In the genomic region with DNA sequence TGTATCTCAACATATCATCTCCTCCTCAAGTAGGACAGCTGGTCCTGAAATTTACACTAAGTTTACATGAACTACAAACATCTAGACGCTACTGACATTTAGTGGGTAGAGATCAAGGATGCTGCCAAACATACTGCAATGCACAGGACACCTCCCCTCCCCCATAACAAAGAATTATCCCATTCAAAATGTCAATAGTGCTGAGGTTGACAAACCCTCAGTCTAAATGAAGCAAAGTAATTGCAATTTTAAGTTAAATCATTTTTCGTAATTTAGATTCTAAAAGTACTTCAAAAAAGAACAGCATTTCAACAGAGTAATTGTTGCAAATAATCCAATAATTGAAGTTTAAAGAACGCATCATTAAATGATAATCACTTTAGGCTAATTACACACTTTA, we compare ENCODE assay signal across 8 cellular contexts. TPM values are rescaled to one million over a fixed set of nuclear protein-coding genes. Genes with fewer than 3 reads are reported as not detected.
DNase-seq lines count a peak whose midpoint lies in the region; ATAC-seq and TF ChIP-seq lines count a peak whose summit lies in the region.

No MANE protein-coding gene starts in this region.

- no peak overlapping the region for H3K18ac ChIP-seq in IMR-90 (ENCODE audit: low read depth, low read length)

- CTCF ChIA-PET in IMR-90 (lab: Yijun Ruan, JAX): no interaction called here

- H3K36me3 ChIP-seq in IMR-90 (ENCODE audit: control insufficient read depth, insufficient read depth, low read length) (peaks cover 9% of the 10 kb centered on the region), muscle layer of colon (ENCODE audit: insufficient read depth, low read length) (peaks cover 4% of the 10 kb centered on the region)

- H2AK5ac ChIP-seq in IMR-90 (ENCODE audit: low read depth, low read length): no peak overlapping the region

- H4K5ac ChIP-seq in IMR-90 (ENCODE audit: low read depth, low read length): no peak overlapping the region

- H3K27ac ChIP-seq in IMR-90 (ENCODE audit: insufficient read depth, low read length) (no peak overlapping the region; the same call in 1 of the 2 replicates), muscle layer of colon (ENCODE audit: low read depth, low read length) (peak overlapping the region; percentile 84)

- peaks cover 6 to 50% of the 10 kb centered on the region in 2 experiments for H3K79me1 ChIP-seq in IMR-90 (ENCODE audit: low read depth in 1 of 2, low read length in 2 of 2)

- H3K4me1 ChIP-seq in IMR-90 (ENCODE audit: control insufficient read depth, insufficient read depth, low read length): peaks cover 5% of the 10 kb centered on the region
- H3K4me1 ChIP-seq in muscle layer of colon (ENCODE audit: insufficient read depth, low read length): peaks cover 13% of the 10 kb centered on the region

- peak overlapping the region; percentile 91; the same call in 1 of the 2 replicates for H3K9ac ChIP-seq in IMR-90 (ENCODE audit: low read depth, low read length)
- no peak overlapping the region for H3K9ac ChIP-seq in muscle layer of colon (ENCODE audit: low read length)

- H2BK5ac ChIP-seq in IMR-90 (ENCODE audit: low read depth, low read length, poor library complexity, severe bottlenecking): no peak overlapping the region

- 0 out of 2 replicates have a peak overlapping the region, but pooled peaks have one; percentile 9 for H2BK20ac ChIP-seq in IMR-90 (ENCODE audit: low read depth, low read length)

- in situ Hi-C loops in IMR-90 (cut with MboI; ENCODE audit: low sequenced_read_pairs): no loop called here

- H4K8ac ChIP-seq in IMR-90 (ENCODE audit: low read depth in 2 of 2, low read length in 2 of 2): no peak overlapping the region; a peak in 1 of 4 replicates

- TF ChIP-seq RAD21 in IMR-90 (IDR thresholded peaks at IDR 0.05; ENCODE audit: low read length): no peak

- H3K4me2 ChIP-seq in IMR-90 (ENCODE audit: low read depth, low read length): peak overlapping the region; percentile 96

- H3K4me3 ChIP-seq in AG10803 (ENCODE audit: low read length) (peak overlapping the region; percentile 90), IMR-90 (ENCODE audit: insufficient read depth, low read depth, low read length) (peak overlapping the region; percentile 82), cardiac fibroblast (replicated peaks in 1 of 2; ENCODE audit: low read depth in 2 of 2, low read length in 2 of 2) (peak overlapping the region; percentile 79 to 98), muscle layer of colon (ENCODE audit: low read depth in 1 of 2, low read length in 2 of 2) (peak overlapping the region; percentile 85)

- no peak overlapping the region for H2BK15ac ChIP-seq in IMR-90 (ENCODE audit: low read depth, low read length)

- no peak overlapping the region for H3K4ac ChIP-seq in IMR-90 (ENCODE audit: low read depth, low read length)

- WGBS in IMR-90 (ENCODE audit: extremely low coverage in 2 of 2, insufficient read length in 1 of 2), 2 experiments: no CpG with 5 or more reads among the region's 3 CpGs

- no peak overlapping the region for H2AK9ac ChIP-seq in IMR-90 (replicated peaks; ENCODE audit: low read depth, low read length, poor library complexity)

- peaks cover 4% of the 10 kb centered on the region for H3K9me1 ChIP-seq in IMR-90 (ENCODE audit: insufficient read depth, low read length)

- no peaks in the 10 kb centered on the region for H3K27me3 ChIP-seq in IMR-90 (ENCODE audit: control insufficient read depth, insufficient read depth, low read length)
- no peaks in the 10 kb centered on the region for H3K27me3 ChIP-seq in muscle layer of colon (ENCODE audit: control insufficient read depth in 1 of 2, insufficient read depth in 2 of 2, low read length in 2 of 2)

- TF ChIP-seq CTCF in AG10803 (conservative IDR thresholded peaks at IDR 0.05; ENCODE audit: low read length) (no peak), IMR-90 (conservative IDR thresholded peaks at IDR 0.05; ENCODE audit: low read depth, low read length) (no peak), cardiac fibroblast (IDR thresholded peaks at IDR 0.05; ENCODE audit: low read depth, low read length) (no peak)

- no peak overlapping the region for H2BK120ac ChIP-seq in IMR-90 (ENCODE audit: low read depth, low read length)

- H3K56ac ChIP-seq in IMR-90 (ENCODE audit: extremely low read depth, insufficient read depth, low read length): no peak overlapping the region

- intact Hi-C loops in IMR-90 (cut with micrococcal nuclease): loop anchor here (5.0 kb wide), 1 partner anchor 50 kb away; a partner anchor contains a TSS

- peak overlapping the region; percentile 72; the same call in 1 of the 2 replicates for H3K23ac ChIP-seq in IMR-90 (ENCODE audit: low read depth, low read length)

- BruUV-seq in IMR-90 (replicated peaks; lab: Mats Ljungman, UMichigan): no TSS peak

- no peak for ATAC-seq in IMR-90 (ENCODE audit: low read depth)
- no peak for ATAC-seq in HG02798 (IDR thresholded peaks at IDR 0.05; ENCODE audit: poor library complexity, unreplicated experiment)

- POLR2A ChIA-PET in IMR-90 (lab: Charles Lee; ENCODE audit: unreplicated experiment): no interaction called here

- H4K20me1 ChIP-seq in IMR-90 (ENCODE audit: insufficient read depth, low read length): no peaks in the 10 kb centered on the region

- no peaks in the 10 kb centered on the region for H3K9me3 ChIP-seq in IMR-90 (ENCODE audit: control insufficient read depth, insufficient read depth, low read length)
- H3K9me3 ChIP-seq in muscle layer of colon (ENCODE audit: low read length): no peaks in the 10 kb centered on the region

- H3K14ac ChIP-seq in IMR-90 (replicated peaks; ENCODE audit: low read depth, low read length): peak overlapping the region; percentile 37; the same call in 1 of the 2 replicates

- TF ChIP-seq POLR2A in IMR-90 (IDR thresholded peaks at IDR 0.05; ENCODE audit: low read depth, low read length): no peak

- DNase-seq in AG10803 (ENCODE audit: low read depth) (no peak), IMR-90 (peak; percentile 56), cardiac fibroblast (ENCODE audit: low read depth in 2 of 2) (peak; percentile 6 to 15), kidney glomerular epithelial cell (lab: John Stamatoyannopoulos, UW) (no peak), hypothalamus (lab: John Stamatoyannopoulos, UW) (no peak), dedifferentiated amniotic fluid mesenchymal stem cell (ENCODE audit: extremely low spot score) (no peak)

- H4K91ac ChIP-seq in IMR-90 (ENCODE audit: insufficient read depth, low read depth, low read length): no peak overlapping the region

- H2AFZ ChIP-seq in IMR-90 (replicated peaks; ENCODE audit: low read length, poor library complexity): no peak overlapping the region

- dilution Hi-C loops in IMR-90 (cut with HindIII; ENCODE audit: low sequenced_read_pairs, unreplicated experiment): no loop called here

TF ChIP-seq in IMR-90, 13 proteins besides CTCF, POLR2A, EP300 and RAD21:
- TF ChIP-seq MAFK (IDR thresholded peaks at IDR 0.05; ENCODE audit: low read depth, low read length): peak; percentile 68
- TF ChIP-seq, protein P1, sequence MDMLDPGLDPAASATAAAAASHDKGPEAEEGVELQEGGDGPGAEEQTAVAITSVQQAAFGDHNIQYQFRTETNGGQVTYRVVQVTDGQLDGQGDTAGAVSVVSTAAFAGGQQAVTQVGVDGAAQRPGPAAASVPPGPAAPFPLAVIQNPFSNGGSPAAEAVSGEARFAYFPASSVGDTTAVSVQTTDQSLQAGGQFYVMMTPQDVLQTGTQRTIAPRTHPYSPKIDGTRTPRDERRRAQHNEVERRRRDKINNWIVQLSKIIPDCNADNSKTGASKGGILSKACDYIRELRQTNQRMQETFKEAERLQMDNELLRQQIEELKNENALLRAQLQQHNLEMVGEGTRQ (IDR thresholded peaks at IDR 0.05; ENCODE audit: low read depth, low read length): no peak

RNA-seq across cellular contexts. Expression of a gene that starts 1.2 kb away (rescaled TPM):
- 14.2 and 15.6 TPM in 2 replicates for total RNA-seq in IMR-90 (2012; rRNA removed)
- polyA plus RNA-seq in IMR-90 (2012; rRNA removed): 3.4 and 5.0 TPM in 2 replicates
- 1.2 and 1.3 TPM in 2 replicates for polyA plus RNA-seq in IMR-90 (2012; cell fraction: cytosol; rRNA removed)
- 2.6 and 17.2 TPM in 2 replicates for polyA plus RNA-seq in IMR-90 (2012; cell fraction: nucleus; rRNA removed; ENCODE audit: low replicate concordance)

RNA-seq across cellular contexts. Expression of a gene that starts 49.1 kb away (rescaled TPM):
- 29.4 and 42.8 TPM in 2 replicates for total RNA-seq in IMR-90 (2012; rRNA removed)
- polyA plus RNA-seq in IMR-90 (2012; rRNA removed): 27.1 and 29.0 TPM in 2 replicates
- polyA plus RNA-seq in IMR-90 (2012; cell fraction: cytosol; rRNA removed): 24.2 and 25.1 TPM in 2 replicates
- polyA plus RNA-seq in IMR-90 (2012; cell fraction: nucleus; rRNA removed; ENCODE audit: low replicate concordance): 25.9 and 37.1 TPM in 2 replicates

Comparison
In these comparisons a context has a peak if more than half of its experiments do, and no peak if none do; other contexts are left out.
1. DNase-seq: peak in IMR-90 (single experiment) and cardiac fibroblast (2 of 2); none in AG10803 (single experiment), kidney glomerular epithelial cell (single experiment), hypothalamus (0 of 51) and dedifferentiated amniotic fluid mesenchymal stem cell (single experiment).
2. Peak in every context shown above with its lines, with median percentiles within 50 percentile points of each other: H3K4me3 ChIP-seq.